8 cellular contexts compared by ENCODE assay signal in genomic region chr2:177211602-177212105, GRCh38. TPM values are rescaled to one million over a fixed set of nuclear protein-coding genes. Genes with fewer than 3 reads are reported as not detected.
DNase-seq lines count a peak whose midpoint lies in the region; ATAC-seq, FAIRE-seq and TF ChIP-seq lines count a peak whose summit lies in the region.

No MANE protein-coding gene starts in this region.

- H3K36me3 Mint-ChIP-seq in astrocyte (ENCODE audit: low read depth, unreplicated experiment): peaks cover 7% of the 10 kb centered on the region

- peak overlapping the region; percentile 99 for H3K27ac ChIP-seq in left ventricle myocardium inferior (replicated peaks)
- H3K27ac ChIP-seq in astrocyte (ENCODE audit: low read depth, low read length): peak overlapping the region; percentile 98
- peak overlapping the region; percentile 95 to 99 for H3K27ac ChIP-seq in lung (ENCODE audit: low read depth in 1 of 2, low read length in 1 of 2)
- peak overlapping the region; percentile 97 to 99 for H3K27ac ChIP-seq in aorta (ENCODE audit: low read depth in 1 of 2, low read length in 2 of 2)

- H3K27me3 Mint-ChIP-seq in astrocyte (ENCODE audit: low read depth, unreplicated experiment): no peaks in the 10 kb centered on the region

- H3K79me2 ChIP-seq in astrocyte (ENCODE audit: insufficient read depth, low read length): peaks cover 54% of the 10 kb centered on the region

- H3K4me3 Mint-ChIP-seq in astrocyte (ENCODE audit: unreplicated experiment): peak overlapping the region; percentile 93

- 4% methylated on average over 6 of the region's 6 CpGs for WGBS in lung, 2 donors
- WGBS in aorta, 2 donors: 11 to 13% methylated on average over 6 of the region's 6 CpGs

- no peak for ATAC-seq in Right ventricle myocardium superior (ENCODE audit: poor library complexity)
- no peak for ATAC-seq in lung (ENCODE audit: insufficient read depth, low FRiP score)
- ATAC-seq in aorta (ENCODE audit: low FRiP score): no peak
- ATAC-seq in HG02759 (IDR thresholded peaks at IDR 0.05; ENCODE audit: unreplicated experiment): no peak

- TF ChIP-seq CTCF in left ventricle myocardium inferior (IDR thresholded peaks at IDR 0.05; ENCODE audit: borderline replicate concordance) (no peak), astrocyte (IDR thresholded peaks at IDR 0.05; ENCODE audit: insufficient read depth, low read depth, low read length) (no peak), lung (IDR thresholded peaks at IDR 0.05; ENCODE audit: control extremely low read depth, extremely low read depth) (no peak)

- peak overlapping the region; percentile 95 for H3K4me2 ChIP-seq in astrocyte (ENCODE audit: low read length)

- H3K4me3 ChIP-seq in left ventricle myocardium inferior (peak overlapping the region; percentile 92), astrocyte (ENCODE audit: insufficient read depth, low read depth, low read length) (peak overlapping the region; percentile 74), lung (peak overlapping the region; percentile 34), aorta (ENCODE audit: low read length in 2 of 2) (peak overlapping the region; percentile 44 to 80)

- H3K36me3 ChIP-seq in left ventricle myocardium inferior (peaks cover 20% of the 10 kb centered on the region), astrocyte (ENCODE audit: insufficient read depth, low read length) (peaks cover 12% of the 10 kb centered on the region), lung (ENCODE audit: control insufficient read depth in 2 of 2, insufficient read depth in 2 of 2, low read length in 2 of 2) (peaks cover 5 to 11% of the 10 kb centered on the region in 2 donors), aorta (ENCODE audit: control insufficient read depth in 1 of 2, insufficient read depth in 2 of 2, low read length in 1 of 2) (no peaks in the 10 kb centered on the region)

- peaks cover 34% of the 10 kb centered on the region for H4K20me1 ChIP-seq in astrocyte (ENCODE audit: insufficient read depth, low read length)

- peak overlapping the region; percentile 100 for H3K27ac Mint-ChIP-seq in astrocyte (ENCODE audit: unreplicated experiment)

- peak overlapping the region; percentile 98 for H3K9ac ChIP-seq in astrocyte (ENCODE audit: low read length)

- peaks cover 53% of the 10 kb centered on the region for H3K4me1 ChIP-seq in left ventricle myocardium inferior
- peaks cover 21% of the 10 kb centered on the region for H3K4me1 ChIP-seq in astrocyte (ENCODE audit: insufficient read depth, low read length)
- peaks cover 3 to 17% of the 10 kb centered on the region in 2 donors for H3K4me1 ChIP-seq in lung (ENCODE audit: control insufficient read depth in 2 of 2, insufficient read depth in 2 of 2, low read length in 2 of 2)
- H3K4me1 ChIP-seq in aorta (ENCODE audit: control insufficient read depth in 1 of 2, insufficient read depth in 2 of 2, low read length in 2 of 2): peaks cover 0 to 2% of the 10 kb centered on the region in 2 donors

- H3K9me3 ChIP-seq in left ventricle myocardium inferior (replicated peaks) (no peaks in the 10 kb centered on the region), astrocyte (ENCODE audit: insufficient read depth, low read depth, low read length) (no peaks in the 10 kb centered on the region), lung (ENCODE audit: control insufficient read depth in 2 of 2, insufficient read depth in 1 of 2, low read length in 1 of 2) (no peaks in the 10 kb centered on the region), aorta (ENCODE audit: control insufficient read depth, low read length) (no peaks in the 10 kb centered on the region)

- H3K27me3 ChIP-seq in left ventricle myocardium inferior (ENCODE audit: low read depth) (no peaks in the 10 kb centered on the region), astrocyte (ENCODE audit: insufficient read depth, low read length) (no peaks in the 10 kb centered on the region), lung (ENCODE audit: control insufficient read depth, insufficient read depth) (no peaks in the 10 kb centered on the region), aorta (ENCODE audit: control insufficient read depth in 1 of 2, insufficient read depth in 2 of 2, low read length in 1 of 2) (no peaks in the 10 kb centered on the region)

- intact Hi-C loops in left ventricle myocardium inferior (cut with micrococcal nuclease) (no loop called here), Right ventricle myocardium superior (cut with DNase I) (loop anchor here (1.0 to 2.0 kb wide), 2 partner anchors 47 to 52 kb away; no protein-coding TSS in a partner anchor), aorta (cut with DNase I) (loop anchor here (2.0 to 5.0 kb wide), 4 partner anchors 39 to 341 kb away; partner anchors contain the start of gene NFE2L2 (in 1 of the 2))

- H2AFZ ChIP-seq in astrocyte (ENCODE audit: low read depth, low read length): peak overlapping the region; percentile 14

- H3K9me3 Mint-ChIP-seq in astrocyte (ENCODE audit: unreplicated experiment): no peaks in the 10 kb centered on the region

- no peak for DNase-seq in left ventricle myocardium inferior
- DNase-seq in Right ventricle myocardium superior: no peak
- DNase-seq in astrocyte (ENCODE audit: low read depth): no peak
- DNase-seq in lung (ENCODE audit: low spot score): no peak
- no peak for DNase-seq in aorta
- no peak for DNase-seq in stimulated activated CD4-positive, alpha-beta T cell treated with anti-CD3 and anti-CD28 coated beads, Interleukin-2, amount 100 ng/mL, for 48 hours
- DNase-seq in 8988T: no peak

- FAIRE-seq in astrocyte (lab: Jason Lieb, UNC): no peak

- peaks cover 22% of the 10 kb centered on the region for H3K4me1 Mint-ChIP-seq in astrocyte (ENCODE audit: low read depth, unreplicated experiment)

RNA-seq across cellular contexts. Expression of gene HNRNPA3, which starts 0.9 kb away (rescaled TPM):
- total RNA-seq in left ventricle myocardium inferior: 73.2 TPM
- 64.5 TPM for total RNA-seq in Right ventricle myocardium superior
- 147 and 184 TPM in 2 replicates for total RNA-seq in astrocyte
- total RNA-seq in lung: 100 to 1,000 TPM; 155 to 164 TPM
- 100 to 1,000 TPM; 169 to 182 TPM for polyA plus RNA-seq in lung
- total RNA-seq in aorta: 100 to 1,000 TPM; 149 to 178 TPM
- polyA plus RNA-seq in aorta: 100 to 1,000 TPM; 118 to 139 TPM

RNA-seq across cellular contexts. Expression of gene NFE2L2, which starts 52.9 kb away (rescaled TPM):
- total RNA-seq in left ventricle myocardium inferior: 50.7 TPM
- total RNA-seq in Right ventricle myocardium superior: 45.8 TPM
- total RNA-seq in astrocyte: 81.0 and 83.3 TPM in 2 replicates
- total RNA-seq in lung: 100 to 1,000 TPM in 1 of 2 donors, 10 to 100 TPM in 1; 94.6 to 145 TPM
- polyA plus RNA-seq in lung: 10 to 100 TPM; 45.5 to 66.6 TPM
- total RNA-seq in aorta: 100 to 1,000 TPM; 101 to 131 TPM
- 100 to 1,000 TPM in 1 of 2 donors, 10 to 100 TPM in 1; 83.4 to 103 TPM for polyA plus RNA-seq in aorta

Comparison
In these comparisons a context has a peak if more than half of its experiments do, and no peak if none do; other contexts are left out.
1. H3K4me3 ChIP-seq: peak in every context shown above with its lines; median percentile 92 in left ventricle myocardium inferior; 74 in astrocyte; 62 in aorta; 34 in lung.